ENCODE assay signal across 30 cellular contexts in the genomic region with DNA sequence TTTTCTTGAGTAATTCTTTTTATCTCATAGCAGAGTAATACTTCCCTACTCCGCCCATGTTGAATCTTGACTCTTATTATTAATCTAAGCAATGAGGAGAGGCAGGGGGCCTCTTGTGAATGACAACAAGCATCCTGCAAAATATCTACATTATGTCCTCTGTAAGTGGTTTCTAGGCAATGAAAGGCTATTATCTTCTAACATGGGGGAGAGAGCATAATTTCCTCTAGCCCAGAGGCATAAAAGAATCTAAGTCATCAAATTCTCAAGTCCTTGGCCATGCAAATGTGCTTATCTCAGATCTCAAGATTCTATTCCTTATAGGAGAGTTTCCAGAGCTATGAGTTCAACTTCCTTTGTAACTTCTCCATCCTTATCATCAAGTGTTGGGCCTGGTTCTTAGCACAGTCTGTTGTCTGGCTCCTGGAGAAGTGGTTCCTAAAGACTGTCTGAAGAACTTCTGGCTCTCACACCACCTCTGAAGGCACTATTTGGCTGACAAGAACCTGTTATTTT.
"Had no signal": no experiment of that assay in that cellular context is flagged by ENCODE, and none has a peak within 500 bp of the region (broad histone marks: within the 10 kb centered on the region; RNA-seq: fewer than 3 reads in every experiment).

No MANE protein-coding gene starts in this region.

- DNase-seq: activated CD4-positive, alpha-beta memory T cell treated with anti-CD3 and anti-CD28 coated beads for 36 hours; activated CD4-positive, alpha-beta T cell treated with anti-CD3 and anti-CD28 coated beads for 36 hours; activated CD4-positive, alpha-beta T cell treated with anti-CD3 and anti-CD28 coated beads, Interleukin-2, amount 10 ng/mL, durations not matched to agents 24 days and 14 days; activated CD4-positive, CD25-positive, alpha-beta regulatory T cell; activated CD4-positive, CD25-positive, alpha-beta regulatory T cell treated with anti-CD3 and anti-CD28 coated beads, Interleukin-2, amount 50 U/mL, for 72 hours; activated CD8-positive, alpha-beta memory T cell treated with anti-CD3 and anti-CD28 coated beads, Interleukin-2, amount 10 ng/mL, durations not matched to agents 7 days and 5 days; activated CD8-positive, alpha-beta memory T cell treated with anti-CD3 and anti-CD28 coated beads, Interleukin-2, amount 50 U/mL, for 4 hours; activated CD8-positive, alpha-beta T cell treated with anti-CD3 and anti-CD28 coated beads, Interleukin-2, amount 10 ng/mL, durations not matched to agents 7 days and 5 days; activated gamma-delta T cell; activated naive CD4-positive, alpha-beta T cell; activated naive CD4-positive, alpha-beta T cell treated with anti-CD3 and anti-CD28 coated beads, Interleukin-2, amount 10 ng/mL, durations not matched to agents 7 days and 5 days; activated naive CD8-positive, alpha-beta T cell treated with anti-CD3 and anti-CD28 coated beads, Interleukin-2, amount 10 ng/mL, durations not matched to agents 7 days and 5 days; activated T-cell treated with anti-CD3 and anti-CD28 coated beads for 4 hours; activated T-cell treated with anti-CD3 and anti-CD28 coated beads, Interleukin-2, amount 50 U/mL, for 24 hours; activated T-cell treated with anti-CD3 and anti-CD28 coated beads, Interleukin-2, amount 50 U/mL, for 72 hours; central memory CD4-positive, alpha-beta T cell; cerebellar nuclear complex; colonic mucosa; effector CD8-positive, alpha-beta T cell; esophagus squamous epithelium; foreskin melanocyte; heart right ventricle; T-helper 2 cell had no signal

- H3K27ac Mint-ChIP-seq: activated CD4-positive, alpha-beta memory T cell treated with anti-CD3 and anti-CD28 coated beads for 36 hours; activated CD4-positive, alpha-beta T cell treated with anti-CD3 and anti-CD28 coated beads for 36 hours; activated CD4-positive, alpha-beta T cell treated with anti-CD3 and anti-CD28 coated beads, Interleukin-2, amount 10 ng/mL, durations not matched to agents 24 days and 14 days; activated CD8-positive, alpha-beta memory T cell treated with anti-CD3 and anti-CD28 coated beads, Interleukin-2, amount 10 ng/mL, durations not matched to agents 7 days and 5 days; activated CD8-positive, alpha-beta T cell treated with anti-CD3 and anti-CD28 coated beads, Interleukin-2, amount 10 ng/mL, durations not matched to agents 7 days and 5 days; activated naive CD4-positive, alpha-beta T cell treated with anti-CD3 and anti-CD28 coated beads, Interleukin-2, amount 10 ng/mL, durations not matched to agents 7 days and 5 days; activated naive CD4-positive, alpha-beta T cell treated with anti-CD3 and anti-CD28 coated beads, Interleukin-2, amount 50 U/mL, for 72 hours; activated naive CD8-positive, alpha-beta T cell treated with anti-CD3 and anti-CD28 coated beads, Interleukin-2, amount 10 ng/mL, durations not matched to agents 7 days and 5 days; activated T-cell treated with anti-CD3 and anti-CD28 coated beads, Interleukin-2, amount 50 U/mL, for 24 hours; activated T-cell treated with anti-CD3 and anti-CD28 coated beads, Interleukin-2, amount 50 U/mL, for 72 hours; brain had no signal

- ATAC-seq: activated CD4-positive, alpha-beta T cell treated with anti-CD3 and anti-CD28 coated beads for 36 hours; activated CD8-positive, alpha-beta memory T cell treated with anti-CD3 and anti-CD28 coated beads, Interleukin-2, amount 10 ng/mL, durations not matched to agents 7 days and 5 days; activated CD8-positive, alpha-beta T cell treated with anti-CD3 and anti-CD28 coated beads, Interleukin-2, amount 10 ng/mL, durations not matched to agents 7 days and 5 days; activated naive CD4-positive, alpha-beta T cell treated with anti-CD3 and anti-CD28 coated beads, Interleukin-2, amount 50 U/mL, for 72 hours; activated T-cell treated with anti-CD3 and anti-CD28 coated beads, Interleukin-2, amount 50 U/mL, for 72 hours; gastroesophageal sphincter; heart right ventricle had no signal

- H3K4me3 ChIP-seq: ascending aorta, breast epithelium, cardiac muscle cell, colonic mucosa, esophagus squamous epithelium, gastroesophageal sphincter, heart right ventricle had no signal

- H3K27me3 Mint-ChIP-seq: activated CD4-positive, alpha-beta memory T cell treated with anti-CD3 and anti-CD28 coated beads for 36 hours; activated CD4-positive, alpha-beta T cell treated with anti-CD3 and anti-CD28 coated beads for 36 hours; activated CD4-positive, alpha-beta T cell treated with anti-CD3 and anti-CD28 coated beads, Interleukin-2, amount 10 ng/mL, durations not matched to agents 24 days and 14 days; activated CD8-positive, alpha-beta memory T cell treated with anti-CD3 and anti-CD28 coated beads, Interleukin-2, amount 10 ng/mL, durations not matched to agents 7 days and 5 days; activated naive CD4-positive, alpha-beta T cell treated with anti-CD3 and anti-CD28 coated beads, Interleukin-2, amount 10 ng/mL, durations not matched to agents 7 days and 5 days; activated naive CD8-positive, alpha-beta T cell treated with anti-CD3 and anti-CD28 coated beads, Interleukin-2, amount 10 ng/mL, durations not matched to agents 7 days and 5 days; activated T-cell treated with anti-CD3 and anti-CD28 coated beads, Interleukin-2, amount 50 U/mL, for 24 hours; brain had no signal

- H3K27me3 ChIP-seq: ascending aorta, breast epithelium, cardiac muscle cell, colonic mucosa, esophagus squamous epithelium, gastroesophageal sphincter, heart right ventricle had no signal

- H3K4me3 Mint-ChIP-seq: activated CD4-positive, alpha-beta memory T cell treated with anti-CD3 and anti-CD28 coated beads for 36 hours; activated CD4-positive, alpha-beta T cell treated with anti-CD3 and anti-CD28 coated beads for 36 hours; activated CD4-positive, alpha-beta T cell treated with anti-CD3 and anti-CD28 coated beads, Interleukin-2, amount 10 ng/mL, durations not matched to agents 24 days and 14 days; activated CD8-positive, alpha-beta memory T cell treated with anti-CD3 and anti-CD28 coated beads, Interleukin-2, amount 10 ng/mL, durations not matched to agents 7 days and 5 days; activated CD8-positive, alpha-beta T cell treated with anti-CD3 and anti-CD28 coated beads, Interleukin-2, amount 10 ng/mL, durations not matched to agents 7 days and 5 days; activated naive CD4-positive, alpha-beta T cell treated with anti-CD3 and anti-CD28 coated beads, Interleukin-2, amount 10 ng/mL, durations not matched to agents 7 days and 5 days; activated naive CD8-positive, alpha-beta T cell treated with anti-CD3 and anti-CD28 coated beads, Interleukin-2, amount 10 ng/mL, durations not matched to agents 7 days and 5 days; activated T-cell treated with anti-CD3 and anti-CD28 coated beads, Interleukin-2, amount 50 U/mL, for 24 hours; activated T-cell treated with anti-CD3 and anti-CD28 coated beads, Interleukin-2, amount 50 U/mL, for 72 hours; brain had no signal

- H3K4me1 Mint-ChIP-seq: activated CD4-positive, alpha-beta T cell treated with anti-CD3 and anti-CD28 coated beads for 36 hours; activated CD4-positive, alpha-beta T cell treated with anti-CD3 and anti-CD28 coated beads, Interleukin-2, amount 10 ng/mL, durations not matched to agents 24 days and 14 days; activated CD8-positive, alpha-beta memory T cell treated with anti-CD3 and anti-CD28 coated beads, Interleukin-2, amount 10 ng/mL, durations not matched to agents 7 days and 5 days; activated naive CD4-positive, alpha-beta T cell treated with anti-CD3 and anti-CD28 coated beads, Interleukin-2, amount 10 ng/mL, durations not matched to agents 7 days and 5 days; activated naive CD8-positive, alpha-beta T cell treated with anti-CD3 and anti-CD28 coated beads, Interleukin-2, amount 10 ng/mL, durations not matched to agents 7 days and 5 days had no signal

- H3K36me3 ChIP-seq: ascending aorta, breast epithelium, cardiac muscle cell, colonic mucosa, esophagus squamous epithelium, gastroesophageal sphincter, heart right ventricle had no signal

- H3K27ac ChIP-seq: ascending aorta, cardiac muscle cell, colonic mucosa, epithelial cell of prostate, esophagus squamous epithelium, gastroesophageal sphincter had no signal

- H3K9me3 ChIP-seq: ascending aorta, breast epithelium, colonic mucosa, esophagus squamous epithelium, gastroesophageal sphincter, heart right ventricle had no signal

- H3K4me1 ChIP-seq: breast epithelium, colonic mucosa had no signal

- H3K36me3 Mint-ChIP-seq: activated CD4-positive, alpha-beta memory T cell treated with anti-CD3 and anti-CD28 coated beads for 36 hours; activated CD8-positive, alpha-beta memory T cell treated with anti-CD3 and anti-CD28 coated beads, Interleukin-2, amount 10 ng/mL, durations not matched to agents 7 days and 5 days; activated naive CD4-positive, alpha-beta T cell treated with anti-CD3 and anti-CD28 coated beads, Interleukin-2, amount 10 ng/mL, durations not matched to agents 7 days and 5 days; activated naive CD4-positive, alpha-beta T cell treated with anti-CD3 and anti-CD28 coated beads, Interleukin-2, amount 50 U/mL, for 72 hours; activated naive CD8-positive, alpha-beta T cell treated with anti-CD3 and anti-CD28 coated beads, Interleukin-2, amount 10 ng/mL, durations not matched to agents 7 days and 5 days; brain had no signal
